ENCODE assay signal across 25 cellular contexts in the genomic region with DNA sequence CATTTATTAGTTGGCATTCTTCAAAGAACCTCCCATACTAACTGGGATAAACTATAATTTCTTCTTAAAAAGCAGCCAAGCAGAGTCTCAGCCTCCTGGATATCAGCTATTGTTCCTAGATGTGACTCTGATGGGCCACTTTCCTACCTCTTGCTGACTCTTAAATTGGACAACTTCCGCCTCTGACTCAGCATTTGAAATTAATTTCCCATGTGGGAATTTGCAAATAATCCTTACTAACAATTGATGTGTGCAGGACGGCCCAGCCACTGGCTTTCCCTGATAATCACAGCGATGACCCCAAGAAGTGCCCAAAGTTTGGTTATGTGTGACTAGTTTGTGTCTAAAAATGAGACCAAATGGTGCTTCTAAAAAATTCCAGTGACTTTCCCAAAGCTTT.
"Had no signal": no experiment of that assay in that cellular context is flagged by ENCODE, and none has a peak within 500 bp of the region (broad histone marks: within the 10 kb centered on the region; RNA-seq: fewer than 3 reads in every experiment).

No MANE protein-coding gene starts in this region.

- H3K4me3 ChIP-seq: gastrocnemius medialis, heart right ventricle, left lung, mucosa of descending colon, neural progenitor cell, prostate gland, sigmoid colon, spleen, testis, tibial artery had no signal

- H2AFZ ChIP-seq: neural progenitor cell had no signal

- DNase-seq: cortex of kidney; gastrocnemius medialis; heart right ventricle; hippocampal formation; left cardiac atrium; left lung; mesenchymal stem cell; mucosa of descending colon; naive B cell; nucleus accumbens; right cardiac atrium; sigmoid colon; spleen; stimulated activated CD4-positive, alpha-beta T cell treated with anti-CD3 and anti-CD28 coated beads, Interleukin-4, amount 100 ng/mL, for 4 hours; stimulated activated naive CD8-positive, alpha-beta T cell treated with anti-CD3 and anti-CD28 coated beads, Interleukin-15, Interleukin-2, amounts not matched to agents 100 U/mL and 50 U/mL, for 24 hours; substantia nigra; testis; tibial artery had no signal

- H3K4me1 ChIP-seq: neural progenitor cell had no signal

- H3K9me3 Mint-ChIP-seq: mesothelial cell of epicardium; naive B cell; natural killer cell treated with Interleukin-12 subunit alpha and Interleukin-12 subunit beta and Interleukin-15 and Interleukin-18, amount 100 ng/mL, for 72 hours; neural progenitor cell; stimulated activated memory B cell treated with anti-CD40 and anti-IgM and Interleukin-4, amounts not matched to agents 10 μg/mL and 1 μg/mL and 100 μg/mL, for 72 hours; type B pancreatic cell had no signal

- H3K9me3 ChIP-seq: gastrocnemius medialis, heart right ventricle, left lung, mucosa of descending colon, prostate gland, sigmoid colon, spleen, testis, tibial artery had no signal

- H3K4me3 Mint-ChIP-seq: mesothelial cell of epicardium; natural killer cell treated with Interleukin-12 subunit alpha and Interleukin-12 subunit beta and Interleukin-15 and Interleukin-18, amount 100 ng/mL, for 72 hours; neural progenitor cell; stimulated activated memory B cell treated with anti-CD40 and anti-IgM and Interleukin-4, amounts not matched to agents 10 μg/mL and 1 μg/mL and 100 μg/mL, for 72 hours; type B pancreatic cell had no signal

- H3K27ac Mint-ChIP-seq: mesothelial cell of epicardium; natural killer cell treated with Interleukin-12 subunit alpha and Interleukin-12 subunit beta and Interleukin-15 and Interleukin-18, amount 100 ng/mL, for 72 hours; neural progenitor cell; stimulated activated memory B cell treated with anti-CD40 and anti-IgM and Interleukin-4, amounts not matched to agents 10 μg/mL and 1 μg/mL and 100 μg/mL, for 72 hours had no signal

- H3K27me3 ChIP-seq: left lung, sigmoid colon, testis had no signal

- H3K9ac ChIP-seq: neural progenitor cell had no signal

- H3K27ac ChIP-seq: gastrocnemius medialis, heart right ventricle, left lung, neural progenitor cell, prostate gland, sigmoid colon, spleen, testis, tibial artery had no signal

- H3K4me2 ChIP-seq: neural progenitor cell had no signal

- H3K36me3 Mint-ChIP-seq: mesothelial cell of epicardium; naive B cell; natural killer cell treated with Interleukin-12 subunit alpha and Interleukin-12 subunit beta and Interleukin-15 and Interleukin-18, amount 100 ng/mL, for 72 hours; neural progenitor cell; stimulated activated memory B cell treated with anti-CD40 and anti-IgM and Interleukin-4, amounts not matched to agents 10 μg/mL and 1 μg/mL and 100 μg/mL, for 72 hours; type B pancreatic cell had no signal

- FAIRE-seq: urothelium cell line had no signal

- H3K36me3 ChIP-seq: gastrocnemius medialis, heart right ventricle, left lung, neural progenitor cell, prostate gland, sigmoid colon, spleen, tibial artery had no signal

- ATAC-seq: gastrocnemius medialis; heart right ventricle; left cardiac atrium; left lung; natural killer cell treated with Interleukin-12 subunit alpha and Interleukin-12 subunit beta and Interleukin-15 and Interleukin-18, amount 100 ng/mL, for 72 hours; right cardiac atrium; stimulated activated memory B cell treated with anti-CD40 and anti-IgM and Interleukin-4, amounts not matched to agents 10 μg/mL and 1 μg/mL and 100 μg/mL, for 72 hours; stimulated activated naive CD8-positive, alpha-beta T cell treated with anti-CD3 and anti-CD28 coated beads, Interleukin-15, Interleukin-2, amounts not matched to agents 100 U/mL and 50 U/mL, for 24 hours had no signal
